Comparison of ENCODE assay signal across 1 cellular context in genomic region chr10:103917326-103918052, GRCh38.
A peak's percentile ranks its signal among the peaks of the same experiment; 100 is the strongest.
TF ChIP-seq lines count a peak whose summit lies in the region.

No MANE protein-coding gene starts in this region.

TF ChIP-seq in HepG2, 621 proteins besides CTCF, POLR2A, EP300 and RAD21 (continued from another document and continues in another):
- TF ChIP-seq, protein P1, sequence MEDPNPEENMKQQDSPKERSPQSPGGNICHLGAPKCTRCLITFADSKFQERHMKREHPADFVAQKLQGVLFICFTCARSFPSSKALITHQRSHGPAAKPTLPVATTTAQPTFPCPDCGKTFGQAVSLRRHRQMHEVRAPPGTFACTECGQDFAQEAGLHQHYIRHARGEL (CRISPR knock-in tag; IDR thresholded peaks at IDR 0.05): peak; percentile 41; the same call in 1 of the 2 replicates
- TF ChIP-seq ZNF3 (CRISPR knock-in tag; IDR thresholded peaks at IDR 0.05) (no peak), CHCHD3 (CRISPR knock-in tag; IDR thresholded peaks at IDR 0.05) (no peak), FOSL1 (CRISPR knock-in tag; IDR thresholded peaks at IDR 0.05; ENCODE audit: borderline replicate concordance) (no peak), ZC3H4 (CRISPR knock-in tag; IDR thresholded peaks at IDR 0.05; ENCODE audit: borderline replicate concordance) (peak; percentile 82; the same call in 1 of the 2 replicates), ZNF577 (CRISPR knock-in tag; IDR thresholded peaks at IDR 0.05; ENCODE audit: borderline replicate concordance, low read depth) (no peak), HNF4A (CRISPR knock-in tag; IDR thresholded peaks at IDR 0.05) (no peak), ZNF841 (CRISPR knock-in tag; IDR thresholded peaks at IDR 0.05; ENCODE audit: borderline replicate concordance) (no peak), ZNF205 (CRISPR knock-in tag; IDR thresholded peaks at IDR 0.05) (0 out of 2 replicates have a peak, but pooled peaks have one; percentile 6), ATM (IDR thresholded peaks at IDR 0.05; ENCODE audit: borderline replicate concordance) (no peak), NR2F6 (IDR thresholded peaks at IDR 0.05) (no peak), NR2F6 (CRISPR knock-in tag; IDR thresholded peaks at IDR 0.05) (no peak), EED (CRISPR knock-in tag; IDR thresholded peaks at IDR 0.05) (peak; percentile 82), GLMP (CRISPR knock-in tag; IDR thresholded peaks at IDR 0.05; ENCODE audit: borderline replicate concordance) (no peak), NFKB2 (CRISPR knock-in tag; IDR thresholded peaks at IDR 0.05; ENCODE audit: borderline replicate concordance) (peak; percentile 31; the same call in 1 of the 2 replicates), ZNF609 (CRISPR knock-in tag; IDR thresholded peaks at IDR 0.05; ENCODE audit: borderline replicate concordance) (no peak), SRSF9 (IDR thresholded peaks at IDR 0.05; ENCODE audit: borderline replicate concordance, insufficient read depth, low read depth, low read length, poor library complexity, severe bottlenecking) (no peak), HCFC1 (IDR thresholded peaks at IDR 0.05; ENCODE audit: low read depth, low read length) (no peak), TP53 (CRISPR knock-in tag; conservative IDR thresholded peaks at IDR 0.05) (no peak), GPN1 (CRISPR knock-in tag; IDR thresholded peaks at IDR 0.05; ENCODE audit: borderline replicate concordance) (no peak), ZNF747 (CRISPR knock-in tag; IDR thresholded peaks at IDR 0.05; ENCODE audit: borderline replicate concordance) (no peak), KAT8 (CRISPR knock-in tag; IDR thresholded peaks at IDR 0.05) (peak; percentile 28; the same call in 1 of the 2 replicates), HDAC2 (CRISPR knock-in tag; IDR thresholded peaks at IDR 0.05) (peak; percentile 37; the same call in 1 of the 2 replicates), USF2 (IDR thresholded peaks at IDR 0.05; ENCODE audit: low read depth, low read length) (no peak), USF2 (CRISPR knock-in tag; IDR thresholded peaks at IDR 0.05; ENCODE audit: borderline replicate concordance) (no peak), NCOA1 (CRISPR knock-in tag; IDR thresholded peaks at IDR 0.05) (no peak), REPIN1 (CRISPR knock-in tag; IDR thresholded peaks at IDR 0.05; ENCODE audit: borderline replicate concordance, low read depth) (0 out of 2 replicates have a peak, but pooled peaks have one; percentile 14), EZH2 (conservative IDR thresholded peaks at IDR 0.05; ENCODE audit: low read depth, low read length) (no peak), TEAD2 (CRISPR knock-in tag; IDR thresholded peaks at IDR 0.05) (peak; percentile 38; the same call in 1 of the 2 replicates), HOXA7 (CRISPR knock-in tag; IDR thresholded peaks at IDR 0.05) (no peak), ZNF224 (CRISPR knock-in tag; IDR thresholded peaks at IDR 0.05) (no peak), ZNF773 (CRISPR knock-in tag; IDR thresholded peaks at IDR 0.05; ENCODE audit: borderline replicate concordance) (no peak), ZNF720 (CRISPR knock-in tag; IDR thresholded peaks at IDR 0.05) (no peak), ZNF383 (CRISPR knock-in tag; IDR thresholded peaks at IDR 0.05; ENCODE audit: borderline replicate concordance) (no peak), ZNF883 (CRISPR knock-in tag; IDR thresholded peaks at IDR 0.05; ENCODE audit: not compliant biosample characterization) (no peak)
- TF ChIP-seq, protein P2, sequence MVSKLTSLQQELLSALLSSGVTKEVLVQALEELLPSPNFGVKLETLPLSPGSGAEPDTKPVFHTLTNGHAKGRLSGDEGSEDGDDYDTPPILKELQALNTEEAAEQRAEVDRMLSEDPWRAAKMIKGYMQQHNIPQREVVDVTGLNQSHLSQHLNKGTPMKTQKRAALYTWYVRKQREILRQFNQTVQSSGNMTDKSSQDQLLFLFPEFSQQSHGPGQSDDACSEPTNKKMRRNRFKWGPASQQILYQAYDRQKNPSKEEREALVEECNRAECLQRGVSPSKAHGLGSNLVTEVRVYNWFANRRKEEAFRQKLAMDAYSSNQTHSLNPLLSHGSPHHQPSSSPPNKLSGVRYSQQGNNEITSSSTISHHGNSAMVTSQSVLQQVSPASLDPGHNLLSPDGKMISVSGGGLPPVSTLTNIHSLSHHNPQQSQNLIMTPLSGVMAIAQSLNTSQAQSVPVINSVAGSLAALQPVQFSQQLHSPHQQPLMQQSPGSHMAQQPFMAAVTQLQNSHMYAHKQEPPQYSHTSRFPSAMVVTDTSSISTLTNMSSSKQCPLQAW (CRISPR knock-in tag; IDR thresholded peaks at IDR 0.05): no peak
- TF ChIP-seq, protein P3, sequence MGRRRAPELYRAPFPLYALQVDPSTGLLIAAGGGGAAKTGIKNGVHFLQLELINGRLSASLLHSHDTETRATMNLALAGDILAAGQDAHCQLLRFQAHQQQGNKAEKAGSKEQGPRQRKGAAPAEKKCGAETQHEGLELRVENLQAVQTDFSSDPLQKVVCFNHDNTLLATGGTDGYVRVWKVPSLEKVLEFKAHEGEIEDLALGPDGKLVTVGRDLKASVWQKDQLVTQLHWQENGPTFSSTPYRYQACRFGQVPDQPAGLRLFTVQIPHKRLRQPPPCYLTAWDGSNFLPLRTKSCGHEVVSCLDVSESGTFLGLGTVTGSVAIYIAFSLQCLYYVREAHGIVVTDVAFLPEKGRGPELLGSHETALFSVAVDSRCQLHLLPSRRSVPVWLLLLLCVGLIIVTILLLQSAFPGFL (CRISPR knock-in tag; IDR thresholded peaks at IDR 0.05): no peak
- TF ChIP-seq, protein P4, sequence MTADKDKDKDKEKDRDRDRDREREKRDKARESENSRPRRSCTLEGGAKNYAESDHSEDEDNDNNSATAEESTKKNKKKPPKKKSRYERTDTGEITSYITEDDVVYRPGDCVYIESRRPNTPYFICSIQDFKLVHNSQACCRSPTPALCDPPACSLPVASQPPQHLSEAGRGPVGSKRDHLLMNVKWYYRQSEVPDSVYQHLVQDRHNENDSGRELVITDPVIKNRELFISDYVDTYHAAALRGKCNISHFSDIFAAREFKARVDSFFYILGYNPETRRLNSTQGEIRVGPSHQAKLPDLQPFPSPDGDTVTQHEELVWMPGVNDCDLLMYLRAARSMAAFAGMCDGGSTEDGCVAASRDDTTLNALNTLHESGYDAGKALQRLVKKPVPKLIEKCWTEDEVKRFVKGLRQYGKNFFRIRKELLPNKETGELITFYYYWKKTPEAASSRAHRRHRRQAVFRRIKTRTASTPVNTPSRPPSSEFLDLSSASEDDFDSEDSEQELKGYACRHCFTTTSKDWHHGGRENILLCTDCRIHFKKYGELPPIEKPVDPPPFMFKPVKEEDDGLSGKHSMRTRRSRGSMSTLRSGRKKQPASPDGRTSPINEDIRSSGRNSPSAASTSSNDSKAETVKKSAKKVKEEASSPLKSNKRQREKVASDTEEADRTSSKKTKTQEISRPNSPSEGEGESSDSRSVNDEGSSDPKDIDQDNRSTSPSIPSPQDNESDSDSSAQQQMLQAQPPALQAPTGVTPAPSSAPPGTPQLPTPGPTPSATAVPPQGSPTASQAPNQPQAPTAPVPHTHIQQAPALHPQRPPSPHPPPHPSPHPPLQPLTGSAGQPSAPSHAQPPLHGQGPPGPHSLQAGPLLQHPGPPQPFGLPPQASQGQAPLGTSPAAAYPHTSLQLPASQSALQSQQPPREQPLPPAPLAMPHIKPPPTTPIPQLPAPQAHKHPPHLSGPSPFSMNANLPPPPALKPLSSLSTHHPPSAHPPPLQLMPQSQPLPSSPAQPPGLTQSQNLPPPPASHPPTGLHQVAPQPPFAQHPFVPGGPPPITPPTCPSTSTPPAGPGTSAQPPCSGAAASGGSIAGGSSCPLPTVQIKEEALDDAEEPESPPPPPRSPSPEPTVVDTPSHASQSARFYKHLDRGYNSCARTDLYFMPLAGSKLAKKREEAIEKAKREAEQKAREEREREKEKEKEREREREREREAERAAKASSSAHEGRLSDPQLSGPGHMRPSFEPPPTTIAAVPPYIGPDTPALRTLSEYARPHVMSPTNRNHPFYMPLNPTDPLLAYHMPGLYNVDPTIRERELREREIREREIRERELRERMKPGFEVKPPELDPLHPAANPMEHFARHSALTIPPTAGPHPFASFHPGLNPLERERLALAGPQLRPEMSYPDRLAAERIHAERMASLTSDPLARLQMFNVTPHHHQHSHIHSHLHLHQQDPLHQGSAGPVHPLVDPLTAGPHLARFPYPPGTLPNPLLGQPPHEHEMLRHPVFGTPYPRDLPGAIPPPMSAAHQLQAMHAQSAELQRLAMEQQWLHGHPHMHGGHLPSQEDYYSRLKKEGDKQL (CRISPR knock-in tag; IDR thresholded peaks at IDR 0.05; ENCODE audit: low read depth): no peak
- TF ChIP-seq, protein P5, sequence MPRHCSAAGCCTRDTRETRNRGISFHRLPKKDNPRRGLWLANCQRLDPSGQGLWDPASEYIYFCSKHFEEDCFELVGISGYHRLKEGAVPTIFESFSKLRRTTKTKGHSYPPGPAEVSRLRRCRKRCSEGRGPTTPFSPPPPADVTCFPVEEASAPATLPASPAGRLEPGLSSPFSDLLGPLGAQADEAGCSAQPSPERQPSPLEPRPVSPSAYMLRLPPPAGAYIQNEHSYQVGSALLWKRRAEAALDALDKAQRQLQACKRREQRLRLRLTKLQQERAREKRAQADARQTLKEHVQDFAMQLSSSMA (CRISPR knock-in tag; IDR thresholded peaks at IDR 0.05): no peak
